22 cellular contexts compared by ENCODE assay signal in the genomic region with DNA sequence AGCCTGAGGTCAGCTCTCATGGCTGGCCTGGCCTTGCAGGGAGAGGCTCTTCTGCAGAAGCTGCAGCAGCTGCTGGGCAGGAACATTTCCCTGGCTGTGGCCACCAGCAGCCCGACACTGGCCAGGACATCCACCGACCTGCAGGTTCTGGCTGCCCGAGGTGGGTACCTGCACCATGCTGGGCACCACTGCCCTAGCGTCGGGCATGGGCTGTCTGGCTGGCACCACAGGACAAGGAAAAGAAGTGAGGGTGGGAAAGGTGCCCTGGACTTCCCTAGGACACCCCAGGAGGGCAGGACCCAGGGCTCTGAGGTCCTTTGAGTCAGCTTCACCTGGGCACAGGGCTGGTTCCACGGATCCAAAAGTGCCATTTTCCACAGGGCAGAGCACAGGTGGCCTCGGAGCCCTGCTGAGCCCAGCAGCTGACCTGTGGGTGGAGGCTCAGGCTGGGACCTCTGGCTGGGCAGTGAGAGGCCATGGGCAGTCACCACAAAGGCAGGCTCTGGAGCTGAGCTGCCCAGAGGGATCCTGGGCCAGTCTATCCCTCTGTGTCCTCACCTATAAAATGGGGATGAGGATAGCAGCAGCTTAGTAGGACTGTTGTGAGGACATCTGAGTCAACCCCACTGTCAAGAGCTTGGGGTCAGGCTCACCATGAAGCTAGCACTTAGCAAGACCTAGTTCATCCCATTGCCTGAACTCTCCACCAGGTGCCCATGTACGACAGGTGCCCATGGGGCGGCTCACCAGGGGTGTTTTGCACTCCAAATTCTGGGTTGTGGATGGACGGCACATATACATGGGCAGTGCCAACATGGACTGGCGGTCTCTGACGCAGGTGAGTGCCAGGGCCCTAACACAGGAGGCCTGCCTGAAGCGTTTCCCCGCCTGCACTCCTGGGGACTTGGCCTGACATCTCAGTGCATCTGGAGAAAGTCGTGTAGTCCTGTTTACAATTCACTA. TPM values are rescaled to one million over a fixed set of nuclear protein-coding genes. Genes with fewer than 3 reads are reported as not detected.
DNase-seq lines count a peak whose midpoint lies in the region; ATAC-seq and TF ChIP-seq lines count a peak whose summit lies in the region.
"Had no signal": no experiment of that assay in that cellular context is flagged by ENCODE, and none has a peak within 500 bp of the region (broad histone marks: within the 10 kb centered on the region; RNA-seq: fewer than 3 reads in every experiment).

No MANE protein-coding gene starts in this region.

- ATAC-seq in WTC11 (no peak), left lobe of liver (no peak), HG03460 (IDR thresholded peaks at IDR 0.05; ENCODE audit: unreplicated experiment) (no peak), left ventricle myocardium superior (no peak)

- H3K4me3 Mint-ChIP-seq in WTC11 (no peak overlapping the region), type B pancreatic cell (peak overlapping the region; percentile 7)

- TF ChIP-seq CTCF in WTC11 (IDR thresholded peaks at IDR 0.05), result no peak
- TF ChIP-seq CTCF in type B pancreatic cell (conservative IDR thresholded peaks at IDR 0.05), result no peak

- H3K9me3 Mint-ChIP-seq in WTC11, result no peaks in the 10 kb centered on the region
- no peaks in the 10 kb centered on the region for H3K9me3 Mint-ChIP-seq in type B pancreatic cell
- H3K9me3 Mint-ChIP-seq: CD4-positive, CD25-positive, alpha-beta regulatory T cell had no signal

- CTCF ChIA-PET in WTC11 (lab: Charles Lee), result interaction anchor here (1.3 kb wide), 1 partner anchor 11 kb away, joined by 4 read pairs; no protein-coding TSS in a partner anchor

- intact Hi-C loops in left ventricle myocardium superior (cut with micrococcal nuclease), result no loop called here

- peak; percentile 38 for DNase-seq in activated effector memory CD4-positive, alpha-beta T cell treated with anti-CD3 and anti-CD28 coated beads, Interleukin-2, amount 50 U/mL, for 16 hours
- DNase-seq in activated effector memory CD4-positive, alpha-beta T cell treated with Interleukin-2 at 50 U/mL for 16 hours, result no peak
- DNase-seq in WTC11 (ENCODE audit: low spot score) (peak; percentile 10), left lobe of liver (ENCODE audit: low spot score) (peak; percentile 39), type B pancreatic cell (ENCODE audit: extremely low spot score, unreplicated experiment) (no peak), Kasumi-1 (lab: John Stamatoyannopoulos, UW) (no peak), left ventricle myocardium superior (no peak)
- DNase-seq: 8988T; Caco-2; CD4-positive, CD25-positive, alpha-beta regulatory T cell; DMS153; GDM1; NCI-H1417; NCI-H187; NCI-H2107; NCI-H510A; NCI-H748 treated with DMSO at 0.1 percent for 48 hours; SHP77 had no signal

- no peak overlapping the region for H3K27ac Mint-ChIP-seq in WTC11
- H3K27ac Mint-ChIP-seq in type B pancreatic cell, result no peak overlapping the region
- H3K27ac Mint-ChIP-seq: CD4-positive, CD25-positive, alpha-beta regulatory T cell had no signal

- H3K36me3 Mint-ChIP-seq in WTC11 (no peaks in the 10 kb centered on the region), type B pancreatic cell (no peaks in the 10 kb centered on the region)
- H3K36me3 Mint-ChIP-seq: CD4-positive, CD25-positive, alpha-beta regulatory T cell had no signal

- POLR2A ChIA-PET in WTC11 (lab: Charles Lee), result no interaction called here

- H3K4me1 Mint-ChIP-seq in WTC11 (no peaks in the 10 kb centered on the region), type B pancreatic cell (ENCODE audit: unreplicated experiment) (no peaks in the 10 kb centered on the region)

- H3K27me3 Mint-ChIP-seq in WTC11 (ENCODE audit: low read depth), result peaks cover 43% of the 10 kb centered on the region
- peaks cover 24% of the 10 kb centered on the region for H3K27me3 Mint-ChIP-seq in type B pancreatic cell

TF ChIP-seq in WTC11, 78 proteins besides CTCF, POLR2A, EP300 and RAD21:
- TF ChIP-seq, protein P1, sequence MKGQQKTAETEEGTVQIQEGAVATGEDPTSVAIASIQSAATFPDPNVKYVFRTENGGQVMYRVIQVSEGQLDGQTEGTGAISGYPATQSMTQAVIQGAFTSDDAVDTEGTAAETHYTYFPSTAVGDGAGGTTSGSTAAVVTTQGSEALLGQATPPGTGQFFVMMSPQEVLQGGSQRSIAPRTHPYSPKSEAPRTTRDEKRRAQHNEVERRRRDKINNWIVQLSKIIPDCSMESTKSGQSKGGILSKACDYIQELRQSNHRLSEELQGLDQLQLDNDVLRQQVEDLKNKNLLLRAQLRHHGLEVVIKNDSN (CRISPR knock-in tag; IDR thresholded peaks at IDR 0.05), result no peak
- TF ChIP-seq IRF2 (CRISPR knock-in tag; IDR thresholded peaks at IDR 0.05; ENCODE audit: borderline replicate concordance, low read depth), result no peak
- TF ChIP-seq, protein P2, sequence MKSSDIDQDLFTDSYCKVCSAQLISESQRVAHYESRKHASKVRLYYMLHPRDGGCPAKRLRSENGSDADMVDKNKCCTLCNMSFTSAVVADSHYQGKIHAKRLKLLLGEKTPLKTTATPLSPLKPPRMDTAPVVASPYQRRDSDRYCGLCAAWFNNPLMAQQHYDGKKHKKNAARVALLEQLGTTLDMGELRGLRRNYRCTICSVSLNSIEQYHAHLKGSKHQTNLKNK (CRISPR knock-in tag; IDR thresholded peaks at IDR 0.05), result no peak
- TF ChIP-seq ETV6 (CRISPR knock-in tag; IDR thresholded peaks at IDR 0.05), result no peak
- no peak for TF ChIP-seq ZNF671 (CRISPR knock-in tag; IDR thresholded peaks at IDR 0.05)
- TF ChIP-seq, protein P3, sequence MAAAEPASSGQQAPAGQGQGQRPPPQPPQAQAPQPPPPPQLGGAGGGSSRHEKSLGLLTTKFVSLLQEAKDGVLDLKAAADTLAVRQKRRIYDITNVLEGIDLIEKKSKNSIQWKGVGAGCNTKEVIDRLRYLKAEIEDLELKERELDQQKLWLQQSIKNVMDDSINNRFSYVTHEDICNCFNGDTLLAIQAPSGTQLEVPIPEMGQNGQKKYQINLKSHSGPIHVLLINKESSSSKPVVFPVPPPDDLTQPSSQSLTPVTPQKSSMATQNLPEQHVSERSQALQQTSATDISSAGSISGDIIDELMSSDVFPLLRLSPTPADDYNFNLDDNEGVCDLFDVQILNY (CRISPR knock-in tag; IDR thresholded peaks at IDR 0.05), result no peak
- TF ChIP-seq ZNF263 (CRISPR knock-in tag; IDR thresholded peaks at IDR 0.05; ENCODE audit: low read depth), result no peak
- no peak for TF ChIP-seq RELA (CRISPR knock-in tag; IDR thresholded peaks at IDR 0.05; ENCODE audit: borderline replicate concordance)
- no peak for TF ChIP-seq CBFB (CRISPR knock-in tag; IDR thresholded peaks at IDR 0.05; ENCODE audit: low read depth)
- no peak for TF ChIP-seq TCF7 (CRISPR knock-in tag; IDR thresholded peaks at IDR 0.05; ENCODE audit: low read depth)
- no peak for TF ChIP-seq GRHL2 (CRISPR knock-in tag; IDR thresholded peaks at IDR 0.05; ENCODE audit: insufficient replicate concordance, severe bottlenecking)
TF ChIP-seq in WTC11: peak in this region for 0.

RNA-seq across cellular contexts. Expression of a gene that starts 4.9 kb away (rescaled TPM):
- total RNA-seq in WTC11 (2021), result 0.07 to 0.21 TPM (median 0.11 TPM) in 3 replicates
- not detected for total RNA-seq in left lobe of liver
- total RNA-seq in type B pancreatic cell (ENCODE audit: low replicate concordance), result 0.17 TPM in 2 replicates
- 0.27 TPM for total RNA-seq in left ventricle myocardium superior
- total RNA-seq: Caco-2; CD4-positive, CD25-positive, alpha-beta regulatory T cell; Daoy; H4; M059J had no signal

RNA-seq across cellular contexts. Expression of a gene that starts 48.6 kb away (rescaled TPM):
- total RNA-seq in WTC11 (2021) (3.3 to 3.5 TPM (median 3.4 TPM) in 3 replicates), left lobe of liver (5.5 TPM), type B pancreatic cell (ENCODE audit: low replicate concordance) (1.1 and 2.0 TPM in 2 replicates), left ventricle myocardium superior (2.5 TPM)
- total RNA-seq: CD4-positive, CD25-positive, alpha-beta regulatory T cell had no signal

RNA-seq across cellular contexts. Expression of a gene that starts 56.0 kb away (rescaled TPM):
- total RNA-seq in WTC11 (2021) (2.6 to 3.8 TPM (median 2.8 TPM) in 3 replicates), left lobe of liver (2.2 TPM), type B pancreatic cell (ENCODE audit: low replicate concordance) (16.2 and 18.8 TPM in 2 replicates), left ventricle myocardium superior (1.5 TPM)

Comparison
In these comparisons a context has a peak if more than half of its experiments do, and no peak if none do; other contexts are left out.
1. DNase-seq: peak in activated effector memory CD4-positive, alpha-beta T cell treated with anti-CD3 and anti-CD28 coated beads, Interleukin-2, amount 50 U/mL, for 16 hours (single experiment), WTC11 (single experiment) and left lobe of liver (single experiment); none in activated effector memory CD4-positive, alpha-beta T cell treated with Interleukin-2 at 50 U/mL for 16 hours (single experiment), type B pancreatic cell (single experiment), Kasumi-1 (0 of 2) and left ventricle myocardium superior (single experiment).